Comparison of ENCODE assay signal across 1 cellular context in genomic region chr17:7851438-7852261, GRCh38.
TF ChIP-seq lines count a peak whose summit lies in the region.

No MANE protein-coding gene starts in this region.

TF ChIP-seq in GM12878, 131 proteins besides CTCF, POLR2A, EP300 and RAD21 (continued from another document):
- TF ChIP-seq NKRF (conservative IDR thresholded peaks at IDR 0.05) (peak; percentile 74; the same call in 1 of the 2 replicates), POU2F2 (IDR thresholded peaks at IDR 0.05; ENCODE audit: borderline replicate concordance, low read depth, low read length) (peak; percentile 5; the same call in 1 of the 3 replicates), POLR2AphosphoS5 (IDR thresholded peaks at IDR 0.05; ENCODE audit: low read length) (peak; percentile 32; the same call in 1 of the 2 replicates), REST (IDR thresholded peaks at IDR 0.05; ENCODE audit: low read depth, low read length) (no peak), ZBTB40 (IDR thresholded peaks at IDR 0.05; ENCODE audit: borderline replicate concordance) (no peak), LARP7 (IDR thresholded peaks at IDR 0.05) (no peak; the same call in 1 of the 2 replicates), RCOR1 (conservative IDR thresholded peaks at IDR 0.05; ENCODE audit: low read depth, low read length) (no peak), RFX5 (IDR thresholded peaks at IDR 0.05; ENCODE audit: low read depth, low read length) (peak; percentile 37; the same call in 1 of the 2 replicates), CREM (IDR thresholded peaks at IDR 0.05; ENCODE audit: low read depth) (peak; percentile 42; the same call in 1 of the 2 replicates), RELA (IDR thresholded peaks at IDR 0.05; ENCODE audit: borderline replicate concordance, partially characterized antibody) (peak; percentile 64), TCF3 (IDR thresholded peaks at IDR 0.05; ENCODE audit: borderline replicate concordance, insufficient read depth, low read depth, low read length) (peak; percentile 81; the same call in 1 of the 2 replicates), BMI1 (IDR thresholded peaks at IDR 0.05; ENCODE audit: borderline replicate concordance) (no peak), IKZF2 (IDR thresholded peaks at IDR 0.05) (no peak), ZNF207 (IDR thresholded peaks at IDR 0.05; ENCODE audit: borderline replicate concordance) (no peak), BHLHE40 (IDR thresholded peaks at IDR 0.05; ENCODE audit: borderline replicate concordance in 1 of 2, low read depth in 2 of 2, low read length in 1 of 2) (peak; percentile 78 to 79), POLR2AphosphoS2 (IDR thresholded peaks at IDR 0.05; ENCODE audit: low read depth, low read length) (no peak; the same call in 1 of the 2 replicates), DPF2 (IDR thresholded peaks at IDR 0.05) (no peak; the same call in none of the 2 replicates), CHD2 (IDR thresholded peaks at IDR 0.05; ENCODE audit: borderline replicate concordance, low read depth, low read length) (peak; percentile 64), CBFB (IDR thresholded peaks at IDR 0.05; ENCODE audit: low read depth) (no peak)
- TF ChIP-seq, protein P1, sequence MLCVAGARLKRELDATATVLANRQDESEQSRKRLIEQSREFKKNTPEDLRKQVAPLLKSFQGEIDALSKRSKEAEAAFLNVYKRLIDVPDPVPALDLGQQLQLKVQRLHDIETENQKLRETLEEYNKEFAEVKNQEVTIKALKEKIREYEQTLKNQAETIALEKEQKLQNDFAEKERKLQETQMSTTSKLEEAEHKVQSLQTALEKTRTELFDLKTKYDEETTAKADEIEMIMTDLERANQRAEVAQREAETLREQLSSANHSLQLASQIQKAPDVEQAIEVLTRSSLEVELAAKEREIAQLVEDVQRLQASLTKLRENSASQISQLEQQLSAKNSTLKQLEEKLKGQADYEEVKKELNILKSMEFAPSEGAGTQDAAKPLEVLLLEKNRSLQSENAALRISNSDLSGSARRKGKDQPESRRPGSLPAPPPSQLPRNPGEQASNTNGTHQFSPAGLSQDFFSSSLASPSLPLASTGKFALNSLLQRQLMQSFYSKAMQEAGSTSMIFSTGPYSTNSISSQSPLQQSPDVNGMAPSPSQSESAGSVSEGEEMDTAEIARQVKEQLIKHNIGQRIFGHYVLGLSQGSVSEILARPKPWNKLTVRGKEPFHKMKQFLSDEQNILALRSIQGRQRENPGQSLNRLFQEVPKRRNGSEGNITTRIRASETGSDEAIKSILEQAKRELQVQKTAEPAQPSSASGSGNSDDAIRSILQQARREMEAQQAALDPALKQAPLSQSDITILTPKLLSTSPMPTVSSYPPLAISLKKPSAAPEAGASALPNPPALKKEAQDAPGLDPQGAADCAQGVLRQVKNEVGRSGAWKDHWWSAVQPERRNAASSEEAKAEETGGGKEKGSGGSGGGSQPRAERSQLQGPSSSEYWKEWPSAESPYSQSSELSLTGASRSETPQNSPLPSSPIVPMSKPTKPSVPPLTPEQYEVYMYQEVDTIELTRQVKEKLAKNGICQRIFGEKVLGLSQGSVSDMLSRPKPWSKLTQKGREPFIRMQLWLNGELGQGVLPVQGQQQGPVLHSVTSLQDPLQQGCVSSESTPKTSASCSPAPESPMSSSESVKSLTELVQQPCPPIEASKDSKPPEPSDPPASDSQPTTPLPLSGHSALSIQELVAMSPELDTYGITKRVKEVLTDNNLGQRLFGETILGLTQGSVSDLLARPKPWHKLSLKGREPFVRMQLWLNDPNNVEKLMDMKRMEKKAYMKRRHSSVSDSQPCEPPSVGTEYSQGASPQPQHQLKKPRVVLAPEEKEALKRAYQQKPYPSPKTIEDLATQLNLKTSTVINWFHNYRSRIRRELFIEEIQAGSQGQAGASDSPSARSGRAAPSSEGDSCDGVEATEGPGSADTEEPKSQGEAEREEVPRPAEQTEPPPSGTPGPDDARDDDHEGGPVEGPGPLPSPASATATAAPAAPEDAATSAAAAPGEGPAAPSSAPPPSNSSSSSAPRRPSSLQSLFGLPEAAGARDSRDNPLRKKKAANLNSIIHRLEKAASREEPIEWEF (IDR thresholded peaks at IDR 0.05; ENCODE audit: insufficient replicate concordance, low read depth, low read length) = no peak
